ENCODE assay signal across 8 cellular contexts in genomic region chr7:101941481-101942383, GRCh38.
DNase-seq lines count a peak whose midpoint lies in the region; ATAC-seq and TF ChIP-seq lines count a peak whose summit lies in the region.

No MANE protein-coding gene starts in this region.

- TF ChIP-seq CTCF in AG10803 (conservative IDR thresholded peaks at IDR 0.05; ENCODE audit: low read length) (no peak), endothelial cell (IDR thresholded peaks at IDR 0.05; ENCODE audit: unreplicated experiment) (no peak)
- no peak for TF ChIP-seq CTCF in CD8-positive, alpha-beta T cell (IDR thresholded peaks at IDR 0.05)

- H3K4me1 ChIP-seq in muscle layer of colon (ENCODE audit: insufficient read depth, low read length), result peaks cover 71% of the 10 kb centered on the region
- no peaks in the 10 kb centered on the region for H3K4me1 ChIP-seq in naive thymus-derived CD4-positive, alpha-beta T cell (ENCODE audit: control insufficient read depth in 2 of 2, insufficient read depth in 2 of 2, low read length in 2 of 2)
- H3K4me1 ChIP-seq in CD8-positive, alpha-beta T cell (ENCODE audit: insufficient read depth, low read length), result no peaks in the 10 kb centered on the region

- peak overlapping the region; percentile 87 for H3K27ac ChIP-seq in muscle layer of colon (ENCODE audit: low read depth, low read length)
- no peak overlapping the region for H3K27ac ChIP-seq in naive thymus-derived CD4-positive, alpha-beta T cell (ENCODE audit: low read depth, low read length)
- H3K27ac ChIP-seq in CD8-positive, alpha-beta T cell (ENCODE audit: low read depth, low read length), result no peak overlapping the region

- POLR2A ChIA-PET in naive thymus-derived CD4-positive, alpha-beta T cell (lab: Charles Lee), result no interaction called here
- POLR2A ChIA-PET in CD8-positive, alpha-beta T cell (lab: Charles Lee), result no interaction called here

- CTCF ChIA-PET in naive thymus-derived CD4-positive, alpha-beta T cell (lab: Charles Lee), result no interaction called here
- CTCF ChIA-PET in CD8-positive, alpha-beta T cell (lab: Charles Lee), result interaction anchor here (0.6 to 1.1 kb wide), 2 partner anchors 94 to 346 kb away, joined by 3 read pairs; no protein-coding TSS in a partner anchor

- intact Hi-C loops in naive thymus-derived CD4-positive, alpha-beta T cell (cut with micrococcal nuclease), result no loop called here
- intact Hi-C loops in CD8-positive, alpha-beta T cell (cut with DNase I, micrococcal nuclease), result no loop called here

- H3K4me3 ChIP-seq in AG10803 (ENCODE audit: low read length) (no peak overlapping the region), muscle layer of colon (ENCODE audit: low read depth in 1 of 2, low read length in 2 of 2) (peak overlapping the region in 1 of 2 donors; percentile 29)
- no peak overlapping the region for H3K4me3 ChIP-seq in naive thymus-derived CD4-positive, alpha-beta T cell (ENCODE audit: low read length)
- no peak overlapping the region for H3K4me3 ChIP-seq in CD8-positive, alpha-beta T cell (ENCODE audit: low read depth, low read length)

- no peaks in the 10 kb centered on the region for H3K9me3 ChIP-seq in muscle layer of colon (ENCODE audit: low read length)
- no peaks in the 10 kb centered on the region for H3K9me3 ChIP-seq in naive thymus-derived CD4-positive, alpha-beta T cell (ENCODE audit: control insufficient read depth in 2 of 3, low read length in 3 of 3)
- no peaks in the 10 kb centered on the region for H3K9me3 ChIP-seq in CD8-positive, alpha-beta T cell (ENCODE audit: low read length)

- no peaks in the 10 kb centered on the region for H3K27me3 ChIP-seq in muscle layer of colon (ENCODE audit: control insufficient read depth in 1 of 2, insufficient read depth in 2 of 2, low read length in 2 of 2)
- no peaks in the 10 kb centered on the region for H3K27me3 ChIP-seq in naive thymus-derived CD4-positive, alpha-beta T cell (ENCODE audit: control insufficient read depth in 2 of 2, insufficient read depth in 2 of 2, low read length in 2 of 2)
- no peaks in the 10 kb centered on the region for H3K27me3 ChIP-seq in CD8-positive, alpha-beta T cell (ENCODE audit: insufficient read depth, low read length)

- peak; percentile 72 for DNase-seq in AG10803 (ENCODE audit: low read depth)
- peak; percentile 89 for DNase-seq in LoVo (ENCODE audit: low spot score)
- DNase-seq in endothelial cell (ENCODE audit: low spot score), result no peak
- DNase-seq in NCI-H1105 treated with DMSO at 0.1 percent for 48 hours (lab: John Stamatoyannopoulos, UW), result no peak
- no peak for DNase-seq in naive thymus-derived CD4-positive, alpha-beta T cell
- no peak for DNase-seq in NCI-H510A treated with DMSO at 0.1 percent for 48 hours (lab: John Stamatoyannopoulos, UW)
- no peak for DNase-seq in CD8-positive, alpha-beta T cell

- no peak for ATAC-seq in naive thymus-derived CD4-positive, alpha-beta T cell
- ATAC-seq in CD8-positive, alpha-beta T cell, result no peak

- H3K36me3 ChIP-seq in muscle layer of colon (ENCODE audit: insufficient read depth, low read length), result no peaks in the 10 kb centered on the region
- H3K36me3 ChIP-seq in naive thymus-derived CD4-positive, alpha-beta T cell (ENCODE audit: control insufficient read depth in 2 of 3, insufficient read depth in 3 of 3, low read length in 3 of 3), result no peaks in the 10 kb centered on the region
- no peaks in the 10 kb centered on the region for H3K36me3 ChIP-seq in CD8-positive, alpha-beta T cell (ENCODE audit: insufficient read depth, low read length)

- peak overlapping the region; percentile 1 for H3K27ac Mint-ChIP-seq in endothelial cell (ENCODE audit: unreplicated experiment)
- no peak overlapping the region for H3K27ac Mint-ChIP-seq in naive thymus-derived CD4-positive, alpha-beta T cell
- no peak overlapping the region for H3K27ac Mint-ChIP-seq in CD8-positive, alpha-beta T cell

- H3K4me3 Mint-ChIP-seq in endothelial cell (ENCODE audit: unreplicated experiment), result no peak overlapping the region
- no peak overlapping the region for H3K4me3 Mint-ChIP-seq in naive thymus-derived CD4-positive, alpha-beta T cell
- H3K4me3 Mint-ChIP-seq in CD8-positive, alpha-beta T cell, result no peak overlapping the region

- H3K36me3 Mint-ChIP-seq in endothelial cell (ENCODE audit: low read depth, unreplicated experiment), result no peaks in the 10 kb centered on the region
- peaks cover 0 to 7% (median 4%) of the 10 kb centered on the region in 5 donors for H3K36me3 Mint-ChIP-seq in naive thymus-derived CD4-positive, alpha-beta T cell
- H3K36me3 Mint-ChIP-seq in CD8-positive, alpha-beta T cell, result peaks cover 6% of the 10 kb centered on the region

- H3K9ac ChIP-seq in muscle layer of colon (ENCODE audit: low read length), result peak overlapping the region; percentile 12

- H3K27me3 Mint-ChIP-seq in endothelial cell (ENCODE audit: unreplicated experiment), result peaks cover 2% of the 10 kb centered on the region
- H3K27me3 Mint-ChIP-seq in naive thymus-derived CD4-positive, alpha-beta T cell, result no peaks in the 10 kb centered on the region
- no peaks in the 10 kb centered on the region for H3K27me3 Mint-ChIP-seq in CD8-positive, alpha-beta T cell (ENCODE audit: low read depth)

- H3K4me1 Mint-ChIP-seq in endothelial cell (ENCODE audit: unreplicated experiment), result peaks cover 6% of the 10 kb centered on the region
- H3K4me1 Mint-ChIP-seq in naive thymus-derived CD4-positive, alpha-beta T cell, result peaks cover 0 to 11% (median 8%) of the 10 kb centered on the region in 7 donors
- H3K4me1 Mint-ChIP-seq in CD8-positive, alpha-beta T cell (ENCODE audit: low read depth), result peaks cover 7% of the 10 kb centered on the region

- no peaks in the 10 kb centered on the region for H3K9me3 Mint-ChIP-seq in endothelial cell (ENCODE audit: unreplicated experiment)
- no peaks in the 10 kb centered on the region for H3K9me3 Mint-ChIP-seq in naive thymus-derived CD4-positive, alpha-beta T cell
- H3K9me3 Mint-ChIP-seq in CD8-positive, alpha-beta T cell, result no peaks in the 10 kb centered on the region

Comparison
In these comparisons a context has a peak if more than half of its experiments do, and no peak if none do; other contexts are left out.
1. DNase-seq: peak in AG10803 (single experiment) and LoVo (single experiment); none in endothelial cell (single experiment), NCI-H1105 treated with DMSO at 0.1 percent for 48 hours (single experiment), naive thymus-derived CD4-positive, alpha-beta T cell (0 of 9), NCI-H510A treated with DMSO at 0.1 percent for 48 hours (single experiment) and CD8-positive, alpha-beta T cell (0 of 7).